ENCODE assay signal across 12 cellular contexts in genomic region chr18:70431203-70431624, GRCh38.
DNase-seq lines count a peak whose midpoint lies in the region; ATAC-seq and TF ChIP-seq lines count a peak whose summit lies in the region.
"Had no signal": no experiment of that assay in that cellular context is flagged by ENCODE, and none has a peak within 500 bp of the region (broad histone marks: within the 10 kb centered on the region; RNA-seq: fewer than 3 reads in every experiment).

No MANE protein-coding gene starts in this region.

- TF ChIP-seq EP300 in ovary (IDR thresholded peaks at IDR 0.05), result no peak

- no peak overlapping the region for H2AFZ ChIP-seq in neural progenitor cell (replicated peaks)

- TF ChIP-seq CTCF in Panc1 (IDR thresholded peaks at IDR 0.05) (no peak), fibroblast of mammary gland (conservative IDR thresholded peaks at IDR 0.05; ENCODE audit: control insufficient read depth, insufficient read depth, low read depth, low read length) (no peak), progenitor cell of endocrine pancreas (IDR thresholded peaks at IDR 0.05; ENCODE audit: unreplicated experiment) (no peak), osteocyte (IDR thresholded peaks at IDR 0.05) (no peak), ovary (IDR thresholded peaks at IDR 0.05) (no peak), neural progenitor cell (IDR thresholded peaks at IDR 0.05) (no peak)

- POLR2A ChIA-PET in Panc1 (lab: Charles Lee), result no interaction called here

- H3K4me1 Mint-ChIP-seq in progenitor cell of endocrine pancreas (ENCODE audit: low read depth), result peaks cover 21% of the 10 kb centered on the region
- peaks cover 2% of the 10 kb centered on the region for H3K4me1 Mint-ChIP-seq in osteocyte (ENCODE audit: unreplicated experiment)
- no peaks in the 10 kb centered on the region for H3K4me1 Mint-ChIP-seq in neural progenitor cell

- in situ Hi-C loops in Panc1 (cut with HindIII; ENCODE audit: low pct_unique_long_range_greater_than_20kb, low sequenced_read_pairs), result no loop called here

- no peak overlapping the region for H3K4me2 ChIP-seq in neural progenitor cell

- WGBS in aorta, 2 donors, result 77 to 78% methylated on average over 2 of the region's 2 CpGs
- 42 to 47% (median 46%) methylated on average over 2 of the region's 2 CpGs for WGBS in ovary, 3 donors

- H3K27ac ChIP-seq in Panc1 (ENCODE audit: low read length), result peak overlapping the region; percentile 69
- H3K27ac ChIP-seq in aorta (ENCODE audit: low read depth in 1 of 2, low read length in 2 of 2), result no peak overlapping the region
- no peak overlapping the region for H3K27ac ChIP-seq in ovary
- H3K27ac ChIP-seq in neural progenitor cell, result no peak overlapping the region
- H3K27ac ChIP-seq: neutrophil had no signal

- H3K4me1 ChIP-seq in Panc1 (ENCODE audit: control insufficient read depth, insufficient read depth, low read length), result no peaks in the 10 kb centered on the region; the same call in 1 of the 2 replicates
- no peaks in the 10 kb centered on the region for H3K4me1 ChIP-seq in aorta (ENCODE audit: control insufficient read depth in 1 of 2, insufficient read depth in 2 of 2, low read length in 2 of 2)
- H3K4me1 ChIP-seq in ovary (ENCODE audit: insufficient read depth), result no peaks in the 10 kb centered on the region
- no peaks in the 10 kb centered on the region for H3K4me1 ChIP-seq in neural progenitor cell

- H3K27me3 ChIP-seq in Panc1 (ENCODE audit: control insufficient read depth, insufficient read depth, low read length) (no peaks in the 10 kb centered on the region), aorta (ENCODE audit: control insufficient read depth in 1 of 2, insufficient read depth in 2 of 2, low read length in 1 of 2) (no peaks in the 10 kb centered on the region), ovary (no peaks in the 10 kb centered on the region), neural progenitor cell (no peaks in the 10 kb centered on the region)
- H3K27me3 ChIP-seq: neutrophil had no signal

- H3K4me3 ChIP-seq in Panc1 (ENCODE audit: low read depth in 2 of 2, low read length in 2 of 2), result no peak overlapping the region
- no peak overlapping the region for H3K4me3 ChIP-seq in fibroblast of mammary gland (ENCODE audit: control insufficient read depth, low read depth, low read length)
- no peak overlapping the region for H3K4me3 ChIP-seq in aorta (ENCODE audit: low read length in 2 of 2)
- no peak overlapping the region for H3K4me3 ChIP-seq in ovary
- no peak overlapping the region for H3K4me3 ChIP-seq in neural progenitor cell

- intact Hi-C loops in Panc1 (cut with micrococcal nuclease; ENCODE audit: unreplicated experiment), result loop anchor here (5.0 kb wide), 1 partner anchor 129 kb away; no protein-coding TSS in a partner anchor
- intact Hi-C loops in aorta (cut with DNase I), result loop anchor here in 1 of 2 donors (5.0 kb wide), 1 partner anchor 144 kb away; the partner anchor contains the start of gene SOCS6
- intact Hi-C loops in ovary (cut with DNase I), result loop anchor here in 1 of 4 donors (10.0 kb wide), 1 partner anchor 226 kb away; the partner anchor contains the start of gene RTTN

- no TSS peak for BruUV-seq in Panc1 (replicated peaks; lab: Mats Ljungman, UMichigan)

- H3K27ac Mint-ChIP-seq in progenitor cell of endocrine pancreas, result peak overlapping the region; percentile 62
- no peak overlapping the region for H3K27ac Mint-ChIP-seq in osteocyte (ENCODE audit: unreplicated experiment)
- no peak overlapping the region for H3K27ac Mint-ChIP-seq in neural progenitor cell

- no peak for TF ChIP-seq POLR2A in ovary (IDR thresholded peaks at IDR 0.05)

- DNase-seq in GM03348 (ENCODE audit: low spot score) (peak; percentile 70), Panc1 (ENCODE audit: low read depth, low spot score) (no peak), fibroblast of mammary gland (ENCODE audit: low read depth) (peak; percentile 78), progenitor cell of endocrine pancreas (ENCODE audit: low spot score, unreplicated experiment) (no peak), aorta (no peak), osteocyte (ENCODE audit: extremely low spot score, unreplicated experiment) (no peak), ovary (no peak), neural progenitor cell (ENCODE audit: low spot score) (no peak)
- DNase-seq: activated CD8-positive, alpha-beta memory T cell treated with anti-CD3 and anti-CD28 coated beads, Interleukin-2, amount 50 U/mL, for 4 hours; activated naive CD4-positive, alpha-beta T cell treated with anti-CD3 and anti-CD28 coated beads, Interleukin-2, amount 50 U/mL, for 16 hours; NCI-H2171 treated with DMSO at 0.1 percent for 48 hours had no signal

- H3K9me3 Mint-ChIP-seq in progenitor cell of endocrine pancreas (ENCODE audit: low read depth) (no peaks in the 10 kb centered on the region), osteocyte (ENCODE audit: unreplicated experiment) (no peaks in the 10 kb centered on the region), neural progenitor cell (no peaks in the 10 kb centered on the region)

- CTCF ChIA-PET in Panc1 (lab: Charles Lee), result no interaction called here

- H3K4me3 Mint-ChIP-seq in progenitor cell of endocrine pancreas (ENCODE audit: low read depth) (no peak overlapping the region), osteocyte (ENCODE audit: unreplicated experiment) (no peak overlapping the region), neural progenitor cell (no peak overlapping the region)

- H3K9me3 ChIP-seq in Panc1 (ENCODE audit: control insufficient read depth, insufficient read depth, low read depth, low read length), result no peaks in the 10 kb centered on the region
- no peaks in the 10 kb centered on the region for H3K9me3 ChIP-seq in aorta (ENCODE audit: control insufficient read depth, low read length)
- no peaks in the 10 kb centered on the region for H3K9me3 ChIP-seq in ovary
- H3K9me3 ChIP-seq in neural progenitor cell (ENCODE audit: low read depth), result no peaks in the 10 kb centered on the region
- H3K9me3 ChIP-seq: neutrophil had no signal

- H3F3A ChIP-seq in neural progenitor cell (ENCODE audit: low read depth), result no peaks in the 10 kb centered on the region

- no peaks in the 10 kb centered on the region for H3K36me3 ChIP-seq in Panc1 (ENCODE audit: control insufficient read depth, insufficient read depth, low read length)
- H3K36me3 ChIP-seq in aorta (ENCODE audit: control insufficient read depth in 1 of 2, insufficient read depth in 2 of 2, low read length in 1 of 2), result no peaks in the 10 kb centered on the region
- no peaks in the 10 kb centered on the region for H3K36me3 ChIP-seq in ovary
- H3K36me3 ChIP-seq in neural progenitor cell, result no peaks in the 10 kb centered on the region
- H3K36me3 ChIP-seq: neutrophil had no signal

- no peak overlapping the region for H3K9ac ChIP-seq in neural progenitor cell

- H3K27me3 Mint-ChIP-seq in progenitor cell of endocrine pancreas (no peaks in the 10 kb centered on the region), osteocyte (ENCODE audit: unreplicated experiment) (peaks cover 4% of the 10 kb centered on the region), neural progenitor cell (ENCODE audit: insufficient read depth, low read depth) (peaks cover 3% of the 10 kb centered on the region)

- ATAC-seq in Panc1 (no peak), aorta (ENCODE audit: low FRiP score) (no peak)

- H4K20me1 ChIP-seq in neural progenitor cell (ENCODE audit: low read depth), result no peaks in the 10 kb centered on the region

- no peaks in the 10 kb centered on the region for H3K79me2 ChIP-seq in neural progenitor cell (ENCODE audit: low read depth)

- no peaks in the 10 kb centered on the region for H3K36me3 Mint-ChIP-seq in progenitor cell of endocrine pancreas (ENCODE audit: insufficient read depth)
- H3K36me3 Mint-ChIP-seq in osteocyte (ENCODE audit: unreplicated experiment), result no peaks in the 10 kb centered on the region
- no peaks in the 10 kb centered on the region for H3K36me3 Mint-ChIP-seq in neural progenitor cell

Comparison
In these comparisons a context has a peak if more than half of its experiments do, and no peak if none do; other contexts are left out.
1. DNase-seq: peak in GM03348 (single experiment) and fibroblast of mammary gland (single experiment); none in Panc1 (single experiment), progenitor cell of endocrine pancreas (single experiment), aorta (0 of 2), osteocyte (single experiment), ovary (0 of 5) and neural progenitor cell (single experiment).